Comparison of ENCODE assay signal across 32 cellular contexts in genomic region chr5:135708481-135708880, GRCh38.
"Had no signal": no experiment of that assay in that cellular context is flagged by ENCODE, and none has a peak within 500 bp of the region (broad histone marks: within the 10 kb centered on the region; RNA-seq: fewer than 3 reads in every experiment).

No MANE protein-coding gene starts in this region.

- H3K27me3 ChIP-seq: adrenal gland, ascending aorta, breast epithelium, cardiac muscle cell, colonic mucosa, esophagus muscularis mucosa, foreskin keratinocyte, gastrocnemius medialis had no signal

- H3K9me3 ChIP-seq: adrenal gland, ascending aorta, breast epithelium, colonic mucosa, esophagus muscularis mucosa, gastrocnemius medialis had no signal

- H3K4me1 Mint-ChIP-seq: activated CD4-positive, alpha-beta T cell treated with anti-CD3 and anti-CD28 coated beads for 36 hours; activated CD4-positive, alpha-beta T cell treated with anti-CD3 and anti-CD28 coated beads, Interleukin-2, amount 10 ng/mL, durations not matched to agents 24 days and 14 days; activated CD8-positive, alpha-beta memory T cell treated with anti-CD3 and anti-CD28 coated beads, Interleukin-2, amount 10 ng/mL, durations not matched to agents 7 days and 5 days; activated naive CD4-positive, alpha-beta T cell treated with anti-CD3 and anti-CD28 coated beads, Interleukin-2, amount 50 U/mL, for 24 hours; activated naive CD8-positive, alpha-beta T cell treated with anti-CD3 and anti-CD28 coated beads for 36 hours; activated naive CD8-positive, alpha-beta T cell treated with anti-CD3 and anti-CD28 coated beads, Interleukin-2, amount 50 U/mL, for 24 hours had no signal

- H3K27me3 Mint-ChIP-seq: activated CD4-positive, alpha-beta memory T cell treated with anti-CD3 and anti-CD28 coated beads for 36 hours; activated CD4-positive, alpha-beta T cell treated with anti-CD3 and anti-CD28 coated beads for 36 hours; activated naive CD8-positive, alpha-beta T cell treated with anti-CD3 and anti-CD28 coated beads for 36 hours; activated naive CD8-positive, alpha-beta T cell treated with anti-CD3 and anti-CD28 coated beads, Interleukin-2, amount 50 U/mL, for 24 hours had no signal

- ATAC-seq: activated CD4-positive, alpha-beta T cell treated with anti-CD3 and anti-CD28 coated beads for 36 hours; activated CD8-positive, alpha-beta memory T cell treated with anti-CD3 and anti-CD28 coated beads, Interleukin-2, amount 10 ng/mL, durations not matched to agents 7 days and 5 days; activated CD8-positive, alpha-beta T cell treated with anti-CD3 and anti-CD28 coated beads, Interleukin-2, amount 10 ng/mL, durations not matched to agents 7 days and 5 days; activated naive CD8-positive, alpha-beta T cell treated with anti-CD3 and anti-CD28 coated beads, Interleukin-2, amount 50 U/mL, for 24 hours; foreskin keratinocyte; gastrocnemius medialis had no signal

- H3K4me3 ChIP-seq: adrenal gland, ascending aorta, breast epithelium, cardiac muscle cell, colonic mucosa, esophagus muscularis mucosa, gastrocnemius medialis had no signal

- H3K27ac ChIP-seq: adrenal gland, ascending aorta, cardiac muscle cell, colonic mucosa, esophagus muscularis mucosa, foreskin keratinocyte, gastrocnemius medialis had no signal

- DNase-seq: activated CD4-positive, alpha-beta memory T cell treated with anti-CD3 and anti-CD28 coated beads for 36 hours; activated CD4-positive, alpha-beta T cell treated with anti-CD3 and anti-CD28 coated beads for 36 hours; activated CD4-positive, alpha-beta T cell treated with anti-CD3 and anti-CD28 coated beads, Interleukin-2, amount 10 ng/mL, durations not matched to agents 24 days and 14 days; activated CD4-positive, CD25-positive, alpha-beta regulatory T cell; activated CD4-positive, CD25-positive, alpha-beta regulatory T cell treated with anti-CD3 and anti-CD28 coated beads, Interleukin-2, amount 50 U/mL, for 72 hours; activated CD8-positive, alpha-beta memory T cell treated with anti-CD3 and anti-CD28 coated beads, Interleukin-2, amount 10 ng/mL, durations not matched to agents 7 days and 5 days; activated CD8-positive, alpha-beta memory T cell treated with anti-CD3 and anti-CD28 coated beads, Interleukin-2, amount 50 U/mL, for 4 hours; activated CD8-positive, alpha-beta T cell treated with anti-CD3 and anti-CD28 coated beads, Interleukin-2, amount 10 ng/mL, durations not matched to agents 7 days and 5 days; activated effector memory CD4-positive, alpha-beta T cell treated with anti-CD3 and anti-CD28 coated beads, Interleukin-2, amount 50 U/mL, for 16 hours; activated naive CD4-positive, alpha-beta T cell treated with anti-CD3 and anti-CD28 coated beads for 36 hours; activated naive CD8-positive, alpha-beta T cell treated with anti-CD3 and anti-CD28 coated beads for 36 hours; activated naive CD8-positive, alpha-beta T cell treated with anti-CD3 and anti-CD28 coated beads, Interleukin-2, amount 50 U/mL, for 24 hours; activated T-cell treated with anti-CD3 and anti-CD28 coated beads, Interleukin-2, amount 50 U/mL, for 1 hour; activated T-cell treated with anti-CD3 and anti-CD28 coated beads, Interleukin-2, amount 50 U/mL, for 48 hours; amygdala; central memory CD4-positive, alpha-beta T cell; cerebellar nuclear complex; colonic mucosa; effector CD8-positive, alpha-beta T cell; erythroblast; foreskin keratinocyte; gastrocnemius medialis; T-helper 2 cell had no signal

- H3K4me3 Mint-ChIP-seq: activated CD4-positive, alpha-beta memory T cell treated with anti-CD3 and anti-CD28 coated beads for 36 hours; activated CD4-positive, alpha-beta T cell treated with anti-CD3 and anti-CD28 coated beads for 36 hours; activated CD4-positive, alpha-beta T cell treated with anti-CD3 and anti-CD28 coated beads, Interleukin-2, amount 10 ng/mL, durations not matched to agents 24 days and 14 days; activated CD8-positive, alpha-beta memory T cell treated with anti-CD3 and anti-CD28 coated beads, Interleukin-2, amount 10 ng/mL, durations not matched to agents 7 days and 5 days; activated CD8-positive, alpha-beta T cell treated with anti-CD3 and anti-CD28 coated beads, Interleukin-2, amount 10 ng/mL, durations not matched to agents 7 days and 5 days; activated naive CD4-positive, alpha-beta T cell treated with anti-CD3 and anti-CD28 coated beads for 36 hours; activated naive CD4-positive, alpha-beta T cell treated with anti-CD3 and anti-CD28 coated beads, Interleukin-2, amount 50 U/mL, for 24 hours; activated naive CD8-positive, alpha-beta T cell treated with anti-CD3 and anti-CD28 coated beads for 36 hours; activated naive CD8-positive, alpha-beta T cell treated with anti-CD3 and anti-CD28 coated beads, Interleukin-2, amount 50 U/mL, for 24 hours; activated T-helper 1 cell treated with anti-CD3 and anti-CD28 coated beads, Interleukin-12 subunit alpha, Interleukin-12 subunit beta, Interleukin-2, Interleukin-4 antibody, amounts not matched to agents 30 ng/mL and 10 ng/mL and 1 ng/mL, durations not matched to agents 14 hours and 24 hours and 36 hours; brain had no signal

- H3K36me3 ChIP-seq: adrenal gland, ascending aorta, breast epithelium, cardiac muscle cell, colonic mucosa, esophagus muscularis mucosa, gastrocnemius medialis had no signal

- H3K27ac Mint-ChIP-seq: activated CD4-positive, alpha-beta memory T cell treated with anti-CD3 and anti-CD28 coated beads for 36 hours; activated CD4-positive, alpha-beta T cell treated with anti-CD3 and anti-CD28 coated beads for 36 hours; activated CD4-positive, alpha-beta T cell treated with anti-CD3 and anti-CD28 coated beads, Interleukin-2, amount 10 ng/mL, durations not matched to agents 24 days and 14 days; activated CD8-positive, alpha-beta memory T cell treated with anti-CD3 and anti-CD28 coated beads, Interleukin-2, amount 10 ng/mL, durations not matched to agents 7 days and 5 days; activated CD8-positive, alpha-beta T cell treated with anti-CD3 and anti-CD28 coated beads, Interleukin-2, amount 10 ng/mL, durations not matched to agents 7 days and 5 days; activated naive CD4-positive, alpha-beta T cell treated with anti-CD3 and anti-CD28 coated beads for 36 hours; activated naive CD4-positive, alpha-beta T cell treated with anti-CD3 and anti-CD28 coated beads, Interleukin-2, amount 50 U/mL, for 24 hours; activated naive CD8-positive, alpha-beta T cell treated with anti-CD3 and anti-CD28 coated beads for 36 hours; activated naive CD8-positive, alpha-beta T cell treated with anti-CD3 and anti-CD28 coated beads, Interleukin-2, amount 50 U/mL, for 24 hours; activated T-helper 1 cell treated with anti-CD3 and anti-CD28 coated beads, Interleukin-12 subunit alpha, Interleukin-12 subunit beta, Interleukin-2, Interleukin-4 antibody, amounts not matched to agents 30 ng/mL and 10 ng/mL and 1 ng/mL, durations not matched to agents 14 hours and 24 hours and 36 hours; activated T-helper 2 cell treated with anti-CD3 and anti-CD28 coated beads, Interferon-gamma antibody, Interleukin-2, Interleukin-4, amounts not matched to agents 10 μg/mL and 5 μg/mL and 100 μg/mL, durations not matched to agents 14 hours and 24 hours and 36 hours had no signal

- H3K9me3 Mint-ChIP-seq: activated CD4-positive, alpha-beta memory T cell treated with anti-CD3 and anti-CD28 coated beads for 36 hours; activated CD4-positive, alpha-beta T cell treated with anti-CD3 and anti-CD28 coated beads, Interleukin-2, amount 10 ng/mL, durations not matched to agents 24 days and 14 days; activated naive CD4-positive, alpha-beta T cell treated with anti-CD3 and anti-CD28 coated beads for 36 hours; activated naive CD4-positive, alpha-beta T cell treated with anti-CD3 and anti-CD28 coated beads, Interleukin-2, amount 50 U/mL, for 24 hours; activated naive CD8-positive, alpha-beta T cell treated with anti-CD3 and anti-CD28 coated beads for 36 hours; activated naive CD8-positive, alpha-beta T cell treated with anti-CD3 and anti-CD28 coated beads, Interleukin-2, amount 50 U/mL, for 24 hours; activated T-helper 1 cell treated with anti-CD3 and anti-CD28 coated beads, Interleukin-12 subunit alpha, Interleukin-12 subunit beta, Interleukin-2, Interleukin-4 antibody, amounts not matched to agents 30 ng/mL and 10 ng/mL and 1 ng/mL, durations not matched to agents 14 hours and 24 hours and 36 hours; activated T-helper 2 cell treated with anti-CD3 and anti-CD28 coated beads, Interferon-gamma antibody, Interleukin-2, Interleukin-4, amounts not matched to agents 10 μg/mL and 5 μg/mL and 100 μg/mL, durations not matched to agents 14 hours and 24 hours and 36 hours had no signal

- H3K36me3 Mint-ChIP-seq: activated CD4-positive, alpha-beta memory T cell treated with anti-CD3 and anti-CD28 coated beads for 36 hours; activated CD8-positive, alpha-beta memory T cell treated with anti-CD3 and anti-CD28 coated beads, Interleukin-2, amount 10 ng/mL, durations not matched to agents 7 days and 5 days; activated naive CD4-positive, alpha-beta T cell treated with anti-CD3 and anti-CD28 coated beads, Interleukin-2, amount 50 U/mL, for 24 hours; activated naive CD8-positive, alpha-beta T cell treated with anti-CD3 and anti-CD28 coated beads for 36 hours; brain had no signal

- H3K4me1 ChIP-seq: adrenal gland, ascending aorta, breast epithelium, esophagus muscularis mucosa, gastrocnemius medialis had no signal
